Comparison of ENCODE assay signal across 14 cellular contexts in the genomic region with DNA sequence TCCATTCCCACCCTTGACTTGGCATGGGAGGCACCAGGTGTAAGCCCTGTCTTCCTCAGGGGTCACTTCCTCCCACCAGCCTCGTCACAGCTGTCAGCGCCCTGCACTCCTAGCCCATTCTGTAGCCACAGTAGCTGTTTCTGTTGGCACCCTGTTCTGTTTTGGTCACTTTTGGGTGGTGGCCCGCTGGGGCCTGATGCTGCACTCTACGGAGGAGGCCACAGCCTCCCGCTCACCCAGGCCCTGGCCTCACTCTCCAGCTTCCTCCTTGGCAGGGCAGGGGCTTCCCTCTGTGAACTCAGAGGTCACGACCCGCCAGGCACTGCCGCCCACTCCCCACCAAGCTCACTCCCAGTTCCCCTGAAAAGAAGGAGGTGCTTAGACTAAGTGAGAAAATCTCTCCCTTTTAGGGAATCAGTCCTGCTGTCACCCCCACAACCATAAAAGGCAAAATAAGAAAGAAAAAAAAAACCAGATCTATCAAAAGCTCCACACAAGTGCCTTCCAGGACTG.
DNase-seq lines count a peak whose midpoint lies in the region; ATAC-seq and TF ChIP-seq lines count a peak whose summit lies in the region.
"Had no signal": no experiment of that assay in that cellular context is flagged by ENCODE, and none has a peak within 500 bp of the region (broad histone marks: within the 10 kb centered on the region; RNA-seq: fewer than 3 reads in every experiment).

No MANE protein-coding gene starts in this region.

- H3K27me3 ChIP-seq in CD8-positive, alpha-beta memory T cell (ENCODE audit: insufficient read depth, low read length, poor library complexity, severe bottlenecking), result peaks cover 3% of the 10 kb centered on the region
- no peaks in the 10 kb centered on the region for H3K27me3 ChIP-seq in lung (ENCODE audit: control insufficient read depth, insufficient read depth)
- H3K27me3 ChIP-seq in psoas muscle (ENCODE audit: insufficient read depth in 3 of 3, low read length in 2 of 3), result no peaks in the 10 kb centered on the region
- H3K27me3 ChIP-seq: BE2C, neutrophil had no signal

- WGBS in lung, 2 donors, result 71 to 76% methylated on average over 8 of the region's 8 CpGs
- 77 to 91% (median 84%) methylated on average over 8 of the region's 8 CpGs for WGBS in psoas muscle, 3 donors

- CTCF ChIA-PET in CD8-positive, alpha-beta memory T cell (lab: Charles Lee), result interaction anchor here (0.6 to 1.0 kb wide), 3 partner anchors 12 to 1130 kb away, joined by 3 to 4 read pairs (median 3); no protein-coding TSS in a partner anchor

- peaks cover 0 to 1% of the 10 kb centered on the region in 2 donors for H3K27me3 Mint-ChIP-seq in CD8-positive, alpha-beta memory T cell
- no peaks in the 10 kb centered on the region for H3K27me3 Mint-ChIP-seq in mesothelial cell of epicardium (ENCODE audit: low read depth)

- ATAC-seq in GM19025 (IDR thresholded peaks at IDR 0.05; ENCODE audit: low read depth, unreplicated experiment) (peak; percentile 23), lung (ENCODE audit: insufficient read depth, low FRiP score) (peak; percentile 20), psoas muscle (no peak), HG03025 (IDR thresholded peaks at IDR 0.05; ENCODE audit: low FRiP score, unreplicated experiment) (no peak)

- H3K4me1 Mint-ChIP-seq in CD8-positive, alpha-beta memory T cell, result peaks cover 11 to 19% (median 12%) of the 10 kb centered on the region in 3 donors
- H3K4me1 Mint-ChIP-seq in mesothelial cell of epicardium, result peaks cover under 1% of the 10 kb centered on the region

- intact Hi-C loops in psoas muscle (cut with DNase I), result loop anchor here in 1 of 2 donors (5.0 kb wide), 1 partner anchor 38 kb away; no protein-coding TSS in a partner anchor

- no peaks in the 10 kb centered on the region for H3K36me3 ChIP-seq in CD8-positive, alpha-beta memory T cell (ENCODE audit: insufficient read depth, low read length)
- no peaks in the 10 kb centered on the region for H3K36me3 ChIP-seq in lung (ENCODE audit: control insufficient read depth in 2 of 2, insufficient read depth in 2 of 2, low read length in 2 of 2)
- no peaks in the 10 kb centered on the region for H3K36me3 ChIP-seq in psoas muscle (ENCODE audit: insufficient read depth in 1 of 2, low read depth in 1 of 2)
- H3K36me3 ChIP-seq: BE2C, neutrophil had no signal

- no peak overlapping the region for H3K27ac ChIP-seq in CD8-positive, alpha-beta memory T cell (ENCODE audit: low read depth, low read length)
- no peak overlapping the region for H3K27ac ChIP-seq in lung (ENCODE audit: low read depth in 1 of 2, low read length in 1 of 2)
- H3K27ac ChIP-seq in psoas muscle, result no peak overlapping the region
- H3K27ac ChIP-seq: neutrophil, PC-9 had no signal

- H3K4me1 ChIP-seq in CD8-positive, alpha-beta memory T cell (ENCODE audit: insufficient read depth, low read length), result no peaks in the 10 kb centered on the region
- H3K4me1 ChIP-seq in lung (ENCODE audit: control insufficient read depth in 2 of 2, insufficient read depth in 2 of 2, low read length in 2 of 2) (peaks cover under 1% of the 10 kb centered on the region in 2 donors), psoas muscle (peaks cover 29% of the 10 kb centered on the region)

- no peak for DNase-seq in CD8-positive, alpha-beta memory T cell
- DNase-seq in NB4 (ENCODE audit: low read depth) (peak; percentile 46), lung (ENCODE audit: low spot score) (no peak), psoas muscle (no peak), NCI-H2107 (lab: John Stamatoyannopoulos, UW) (no peak), mesothelial cell of epicardium (ENCODE audit: low spot score in 2 of 2, unreplicated experiment in 2 of 2) (no peak)
- DNase-seq: BE2C; effector CD4-positive, alpha-beta T cell; GDM1; PC-9; T1000 had no signal

- H3K4me3 Mint-ChIP-seq in CD8-positive, alpha-beta memory T cell, result peak overlapping the region in 4 of 7 donors; percentile 4 to 84 (median 44)
- H3K4me3 Mint-ChIP-seq in mesothelial cell of epicardium, result no peak overlapping the region

- no peaks in the 10 kb centered on the region for H3K9me3 ChIP-seq in CD8-positive, alpha-beta memory T cell (ENCODE audit: low read length)
- H3K9me3 ChIP-seq in lung (ENCODE audit: control insufficient read depth in 2 of 2, insufficient read depth in 1 of 2, low read length in 1 of 2) (no peaks in the 10 kb centered on the region), psoas muscle (no peaks in the 10 kb centered on the region)
- H3K9me3 ChIP-seq: BE2C, neutrophil had no signal

- TF ChIP-seq CTCF in NB4 (IDR thresholded peaks at IDR 0.05; ENCODE audit: low read depth, low read length) (no peak), lung (IDR thresholded peaks at IDR 0.05; ENCODE audit: control extremely low read depth, extremely low read depth) (no peak), psoas muscle (IDR thresholded peaks at IDR 0.05) (no peak), mesothelial cell of epicardium (IDR thresholded peaks at IDR 0.05; ENCODE audit: unreplicated experiment) (no peak)

- POLR2A ChIA-PET in CD8-positive, alpha-beta memory T cell (lab: Charles Lee), result no interaction called here

- no peaks in the 10 kb centered on the region for H3K9me3 Mint-ChIP-seq in CD8-positive, alpha-beta memory T cell
- no peaks in the 10 kb centered on the region for H3K9me3 Mint-ChIP-seq in mesothelial cell of epicardium

- TF ChIP-seq POLR2A in NB4 (IDR thresholded peaks at IDR 0.05; ENCODE audit: extremely low read depth, insufficient read length), result no peak

- H3K36me3 Mint-ChIP-seq in CD8-positive, alpha-beta memory T cell, result no peaks in the 10 kb centered on the region
- H3K36me3 Mint-ChIP-seq in mesothelial cell of epicardium, result no peaks in the 10 kb centered on the region

- H3K4me3 ChIP-seq in CD8-positive, alpha-beta memory T cell (ENCODE audit: low read length), result no peak overlapping the region
- H3K4me3 ChIP-seq in NB4 (ENCODE audit: low read depth, low read length) (no peak overlapping the region), lung (no peak overlapping the region), psoas muscle (no peak overlapping the region)
- H3K4me3 ChIP-seq: PC-9 had no signal

- peak overlapping the region in 1 of 8 donors; percentile 55 for H3K27ac Mint-ChIP-seq in CD8-positive, alpha-beta memory T cell
- H3K27ac Mint-ChIP-seq in mesothelial cell of epicardium, result no peak overlapping the region

Comparison
In these comparisons a context has a peak if more than half of its experiments do, and no peak if none do; other contexts are left out.
1. ATAC-seq: peak in GM19025 (single experiment) and lung (single experiment); none in psoas muscle (0 of 4) and HG03025 (single experiment).